Comparison of ENCODE assay signal across 8 cellular contexts in genomic region chr6:125154184-125155135, GRCh38. TPM values are rescaled to one million over a fixed set of nuclear protein-coding genes. Genes with fewer than 3 reads are reported as not detected.
DNase-seq lines count a peak whose midpoint lies in the region; ATAC-seq and TF ChIP-seq lines count a peak whose summit lies in the region.

No MANE protein-coding gene starts in this region.

- H3K27me3 ChIP-seq in HL-60 (ENCODE audit: insufficient read depth, poor library complexity, severe bottlenecking) (peaks cover 21% of the 10 kb centered on the region), aorta (ENCODE audit: control insufficient read depth in 1 of 2, insufficient read depth in 2 of 2, low read length in 1 of 2) (no peaks in the 10 kb centered on the region)

- H3K4me1 Mint-ChIP-seq in naive thymus-derived CD8-positive, alpha-beta T cell = peaks cover 0 to 11% (median 4%) of the 10 kb centered on the region in 4 donors

- ATAC-seq in esophagus mucosa (peak; percentile 90), aorta (ENCODE audit: low FRiP score) (peak; percentile 74), GM19023 (IDR thresholded peaks at IDR 0.05; ENCODE audit: unreplicated experiment) (no peak)
- peak in 1 of 2 donors; percentile 46 for ATAC-seq in naive thymus-derived CD8-positive, alpha-beta T cell

- no peaks in the 10 kb centered on the region for H3K36me3 ChIP-seq in aorta (ENCODE audit: control insufficient read depth in 1 of 2, insufficient read depth in 2 of 2, low read length in 1 of 2)

- DNase-seq in DMS53 treated with DMSO at 0.1 percent for 48 hours (lab: John Stamatoyannopoulos, UW; ENCODE audit: unreplicated experiment) (peak; percentile 50), HL-60 (ENCODE audit: low read depth in 1 of 2, low spot score in 1 of 2) (no peak), aorta (peak; percentile 48 to 84), midbrain (lab: John Stamatoyannopoulos, UW) (no peak)
- DNase-seq in activated CD4-positive, alpha-beta T cell treated with anti-CD3 and anti-CD28 coated beads, Interleukin-2, amount 50 U/mL, for 48 hours = peak; percentile 11 to 22
- peak in 2 of 10 donors; percentile 4 to 12 for DNase-seq in naive thymus-derived CD8-positive, alpha-beta T cell

- peaks cover 0 to 4% (median 0%) of the 10 kb centered on the region in 3 donors for H3K36me3 Mint-ChIP-seq in naive thymus-derived CD8-positive, alpha-beta T cell

- WGBS in aorta, 2 donors = 21 to 24% methylated on average over 64 of the region's 64 CpGs

- TF ChIP-seq CTCF in HL-60 (IDR thresholded peaks at IDR 0.05; ENCODE audit: insufficient read depth, low read length) = no peak

- H3K4me1 ChIP-seq in aorta (ENCODE audit: control insufficient read depth in 1 of 2, insufficient read depth in 2 of 2, low read length in 2 of 2) = no peaks in the 10 kb centered on the region

- intact Hi-C loops in aorta (cut with DNase I) = loop anchor here (5.0 to 10.0 kb wide), 6 partner anchors 43 to 613 kb away; partner anchors contain the start of gene HDDC2 (in 1 of the 2)

- peaks cover 25 to 62% (median 36%) of the 10 kb centered on the region in 5 donors for H3K27me3 Mint-ChIP-seq in naive thymus-derived CD8-positive, alpha-beta T cell

- no peaks in the 10 kb centered on the region for H3K9me3 ChIP-seq in aorta (ENCODE audit: control insufficient read depth, low read length)

- peak overlapping the region; percentile 38 for H3K4me3 ChIP-seq in HL-60 (replicated peaks; ENCODE audit: insufficient read depth, low read length)
- peak overlapping the region; percentile 11 to 65 for H3K4me3 ChIP-seq in aorta (ENCODE audit: low read length in 2 of 2)

- H3K9me3 Mint-ChIP-seq in naive thymus-derived CD8-positive, alpha-beta T cell = no peaks in the 10 kb centered on the region

- H3K4me3 Mint-ChIP-seq in naive thymus-derived CD8-positive, alpha-beta T cell = peak overlapping the region; percentile 68 to 87 (median 73)

- POLR2A ChIA-PET in naive thymus-derived CD8-positive, alpha-beta T cell (lab: Charles Lee) = no interaction called here

- peak overlapping the region in 1 of 10 donors; percentile 38 for H3K27ac Mint-ChIP-seq in naive thymus-derived CD8-positive, alpha-beta T cell

- H3K27ac ChIP-seq in HL-60 (replicated peaks) = no peak overlapping the region
- peak overlapping the region in 1 of 2 donors; percentile 15 for H3K27ac ChIP-seq in aorta (ENCODE audit: low read depth in 1 of 2, low read length in 2 of 2)

RNA-seq across cellular contexts. Expression of gene TPD52L1, which starts 0.9 kb away (rescaled TPM):
- total RNA-seq in esophagus mucosa (217 TPM), aorta (10 to 100 TPM; 39.0 to 54.1 TPM)
- total RNA-seq in naive thymus-derived CD8-positive, alpha-beta T cell = not detected
- polyA plus RNA-seq in naive thymus-derived CD8-positive, alpha-beta T cell = not detected
- polyA plus RNA-seq in aorta = 10 to 100 TPM; 25.5 to 78.0 TPM

Comparison
In these comparisons a context has a peak if more than half of its experiments do, and no peak if none do; other contexts are left out.
1. DNase-seq: peak in DMS53 treated with DMSO at 0.1 percent for 48 hours (single experiment), activated CD4-positive, alpha-beta T cell treated with anti-CD3 and anti-CD28 coated beads, Interleukin-2, amount 50 U/mL, for 48 hours (2 of 2) and aorta (2 of 2); none in HL-60 (0 of 2) and midbrain (single experiment).
2. RNA of gene TPD52L1, which starts 0.9 kb away (total RNA-seq): 217 TPM in esophagus mucosa (single experiment) and 39.0 to 54.1 TPM in aorta; not detected in naive thymus-derived CD8-positive, alpha-beta T cell; every median in the first group is over 10 times any median in the second.